Comparison of ENCODE assay signal across 23 cellular contexts in genomic region chr1:189620471-189620870, GRCh38.
"Had no signal": no experiment of that assay in that cellular context is flagged by ENCODE, and none has a peak within 500 bp of the region (broad histone marks: within the 10 kb centered on the region; RNA-seq: fewer than 3 reads in every experiment).

No MANE protein-coding gene starts in this region.

- H3K27ac Mint-ChIP-seq: memory B cell; naive thymus-derived CD4-positive, alpha-beta T cell; natural killer cell treated with Interleukin-12 subunit alpha and Interleukin-12 subunit beta and Interleukin-15 and Interleukin-18, amount 100 ng/mL, for 72 hours; progenitor cell of endocrine pancreas; stimulated activated naive B cell treated with anti-CD40 and anti-IgM and Interleukin-4, amounts not matched to agents 10 μg/mL and 1 μg/mL and 100 μg/mL, for 72 hours had no signal

- ATAC-seq: mucosa of descending colon; naive thymus-derived CD4-positive, alpha-beta T cell; natural killer cell treated with Interleukin-12 subunit alpha and Interleukin-12 subunit beta and Interleukin-15 and Interleukin-18, amount 100 ng/mL, for 72 hours; right lobe of liver; stimulated activated naive B cell treated with anti-CD40 and anti-IgM and Interleukin-4, amounts not matched to agents 10 μg/mL and 1 μg/mL and 100 μg/mL, for 72 hours; stimulated activated naive CD8-positive, alpha-beta T cell treated with anti-CD3 and anti-CD28 coated beads, Interleukin-15, Interleukin-2, amounts not matched to agents 100 U/mL and 50 U/mL, for 24 hours had no signal

- DNase-seq: islet precursor cell; left ventricle myocardium inferior; midbrain; mucosa of descending colon; naive thymus-derived CD4-positive, alpha-beta T cell; ovary; right lobe of liver; stimulated activated CD4-positive, alpha-beta T cell treated with anti-CD3 and anti-CD28 coated beads, Interleukin-1b, Interleukin-23, amount 100 ng/mL, for 48 hours; stimulated activated CD4-positive, alpha-beta T cell treated with anti-CD3 and anti-CD28 coated beads, Interleukin-2, amount 100 ng/mL, for 48 hours; stimulated activated naive B cell treated with anti-CD40 and anti-IgM and Interleukin-4, amounts not matched to agents 10 μg/mL and 1 μg/mL and 100 μg/mL, for 72 hours; stimulated activated naive CD8-positive, alpha-beta T cell treated with anti-CD3 and anti-CD28 coated beads, Interleukin-15, Interleukin-2, amounts not matched to agents 100 U/mL and 50 U/mL, for 24 hours; stomach; testis; thyroid gland; transverse colon; upper lobe of left lung had no signal

- H3K4me3 ChIP-seq: left ventricle myocardium inferior, lung, mucosa of descending colon, ovary, right atrium auricular region, right lobe of liver, smooth muscle cell, stomach, testis, thyroid gland, transverse colon, upper lobe of left lung, vagina had no signal

- H3K4me1 Mint-ChIP-seq: memory B cell; naive thymus-derived CD4-positive, alpha-beta T cell; stimulated activated naive B cell treated with anti-CD40 and anti-IgM and Interleukin-4, amounts not matched to agents 10 μg/mL and 1 μg/mL and 100 μg/mL, for 72 hours had no signal

- H3K4me2 ChIP-seq: smooth muscle cell had no signal

- H3K27ac ChIP-seq: left ventricle myocardium inferior, ovary, right atrium auricular region, right lobe of liver, stomach, testis, thyroid gland, transverse colon, upper lobe of left lung, vagina had no signal

- H3K36me3 Mint-ChIP-seq: memory B cell; naive thymus-derived CD4-positive, alpha-beta T cell; stimulated activated naive B cell treated with anti-CD40 and anti-IgM and Interleukin-4, amounts not matched to agents 10 μg/mL and 1 μg/mL and 100 μg/mL, for 72 hours had no signal

- H3K36me3 ChIP-seq: left ventricle myocardium inferior, ovary, right atrium auricular region, right lobe of liver, stomach, thyroid gland, transverse colon, upper lobe of left lung, vagina had no signal

- H3K9me3 ChIP-seq: mucosa of descending colon, ovary, right atrium auricular region, right lobe of liver, testis, thyroid gland, transverse colon, upper lobe of left lung, vagina had no signal

- H3K27me3 ChIP-seq: ovary, right atrium auricular region, right lobe of liver, stomach, testis, thyroid gland, transverse colon, upper lobe of left lung, vagina had no signal

- H3K27me3 Mint-ChIP-seq: memory B cell; naive thymus-derived CD4-positive, alpha-beta T cell; natural killer cell treated with Interleukin-12 subunit alpha and Interleukin-12 subunit beta and Interleukin-15 and Interleukin-18, amount 100 ng/mL, for 72 hours; progenitor cell of endocrine pancreas; stimulated activated naive B cell treated with anti-CD40 and anti-IgM and Interleukin-4, amounts not matched to agents 10 μg/mL and 1 μg/mL and 100 μg/mL, for 72 hours had no signal

- H3K4me3 Mint-ChIP-seq: memory B cell; naive thymus-derived CD4-positive, alpha-beta T cell; natural killer cell treated with Interleukin-12 subunit alpha and Interleukin-12 subunit beta and Interleukin-15 and Interleukin-18, amount 100 ng/mL, for 72 hours; stimulated activated naive B cell treated with anti-CD40 and anti-IgM and Interleukin-4, amounts not matched to agents 10 μg/mL and 1 μg/mL and 100 μg/mL, for 72 hours had no signal

- H3K4me1 ChIP-seq: left ventricle myocardium inferior, right atrium auricular region, right lobe of liver, stomach, testis, thyroid gland, transverse colon, upper lobe of left lung, vagina had no signal
